In the genomic region with DNA sequence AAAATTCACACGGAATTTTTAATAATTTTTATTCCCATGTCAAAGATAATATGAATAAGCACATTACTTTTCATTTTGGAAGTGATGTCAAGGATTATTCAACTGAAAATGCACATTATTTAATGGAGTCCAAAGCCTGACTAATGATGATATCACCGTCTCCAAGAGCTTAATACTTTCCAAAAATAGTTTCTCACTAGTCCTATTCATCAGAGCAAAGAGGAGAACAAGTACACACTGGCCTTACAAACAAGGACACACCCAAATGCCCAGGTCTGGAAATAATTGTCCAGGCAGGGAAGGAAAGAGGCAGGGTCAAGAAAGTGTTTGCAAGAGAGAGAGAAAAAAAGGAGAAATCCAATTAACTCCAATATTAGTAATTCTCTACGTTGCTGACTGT, we compare ENCODE assay signal across 14 cellular contexts.
DNase-seq lines count a peak whose midpoint lies in the region; ATAC-seq, FAIRE-seq and TF ChIP-seq lines count a peak whose summit lies in the region.
"Had no signal": no experiment of that assay in that cellular context is flagged by ENCODE, and none has a peak within 500 bp of the region (broad histone marks: within the 10 kb centered on the region; RNA-seq: fewer than 3 reads in every experiment).

No MANE protein-coding gene starts in this region.

- no peak for TF ChIP-seq CTCF in progenitor cell of endocrine pancreas (IDR thresholded peaks at IDR 0.05; ENCODE audit: unreplicated experiment)

- H3K27ac ChIP-seq in small intestine (ENCODE audit: low read depth in 1 of 2, low read length in 1 of 2), result no peak overlapping the region

- no peaks in the 10 kb centered on the region for H3K27me3 Mint-ChIP-seq in progenitor cell of endocrine pancreas
- no peaks in the 10 kb centered on the region for H3K27me3 Mint-ChIP-seq in activated CD4-positive, alpha-beta T cell treated with anti-CD3 and anti-CD28 coated beads, Interleukin-2, amount 10 ng/mL, durations not matched to agents 7 days and 5 days
- H3K27me3 Mint-ChIP-seq: CD8-positive, alpha-beta memory T cell; memory B cell had no signal

- peaks cover 7% of the 10 kb centered on the region for H3K9me3 Mint-ChIP-seq in progenitor cell of endocrine pancreas (ENCODE audit: low read depth)
- no peaks in the 10 kb centered on the region for H3K9me3 Mint-ChIP-seq in activated CD4-positive, alpha-beta T cell treated with anti-CD3 and anti-CD28 coated beads, Interleukin-2, amount 10 ng/mL, durations not matched to agents 7 days and 5 days
- H3K9me3 Mint-ChIP-seq: memory B cell had no signal

- H3K27me3 ChIP-seq in small intestine (ENCODE audit: control insufficient read depth in 2 of 2, insufficient read depth in 2 of 2, low read length in 2 of 2), result no peaks in the 10 kb centered on the region

- H3K9me3 ChIP-seq in small intestine (ENCODE audit: control insufficient read depth, low read depth), result no peaks in the 10 kb centered on the region

- H3K36me3 Mint-ChIP-seq in progenitor cell of endocrine pancreas (ENCODE audit: insufficient read depth), result peaks cover 18% of the 10 kb centered on the region
- no peaks in the 10 kb centered on the region for H3K36me3 Mint-ChIP-seq in activated CD4-positive, alpha-beta T cell treated with anti-CD3 and anti-CD28 coated beads, Interleukin-2, amount 10 ng/mL, durations not matched to agents 7 days and 5 days (ENCODE audit: low read depth)

- FAIRE-seq in small intestine (lab: Jason Lieb, UNC), result no peak
- FAIRE-seq: endometrium had no signal

- H3K36me3 ChIP-seq in small intestine (ENCODE audit: control insufficient read depth in 2 of 2, insufficient read depth in 2 of 2, low read length in 2 of 2), result no peaks in the 10 kb centered on the region

- H3K4me1 ChIP-seq in small intestine (ENCODE audit: control insufficient read depth in 2 of 2, insufficient read depth in 1 of 2, low read depth in 1 of 2, low read length in 1 of 2), result no peaks in the 10 kb centered on the region

- peak; percentile 73 for DNase-seq in AG20443 (ENCODE audit: low spot score)
- peak; percentile 49 for DNase-seq in RPMI7951 (ENCODE audit: low read depth)
- DNase-seq in fibroblast of the conjunctiva (ENCODE audit: low read depth), result peak; percentile 43
- no peak for DNase-seq in progenitor cell of endocrine pancreas (ENCODE audit: low spot score, unreplicated experiment)
- DNase-seq in activated CD4-positive, alpha-beta T cell treated with anti-CD3 and anti-CD28 coated beads, Interleukin-2, amount 10 ng/mL, durations not matched to agents 7 days and 5 days, result no peak
- no peak for DNase-seq in small intestine
- DNase-seq in T-helper 1 cell, result no peak
- DNase-seq: activated CD4-positive, alpha-beta T cell treated with anti-CD3 and anti-CD28 coated beads for 4 hours; activated naive CD4-positive, alpha-beta T cell treated with anti-CD3 and anti-CD28 coated beads, Interleukin-2, amount 50 U/mL, for 16 hours; CD8-positive, alpha-beta memory T cell; NCI-H1105 treated with DMSO at 0.1 percent for 48 hours had no signal

- no peak overlapping the region for H3K4me3 ChIP-seq in small intestine (ENCODE audit: low read depth in 1 of 2, low read length in 2 of 2)

- peak overlapping the region; percentile 75 for H3K27ac Mint-ChIP-seq in progenitor cell of endocrine pancreas
- no peak overlapping the region for H3K27ac Mint-ChIP-seq in activated CD4-positive, alpha-beta T cell treated with anti-CD3 and anti-CD28 coated beads, Interleukin-2, amount 10 ng/mL, durations not matched to agents 7 days and 5 days
- H3K27ac Mint-ChIP-seq: CD8-positive, alpha-beta memory T cell; memory B cell had no signal

- H3K4me3 Mint-ChIP-seq in progenitor cell of endocrine pancreas (ENCODE audit: low read depth), result no peak overlapping the region
- no peak overlapping the region for H3K4me3 Mint-ChIP-seq in activated CD4-positive, alpha-beta T cell treated with anti-CD3 and anti-CD28 coated beads, Interleukin-2, amount 10 ng/mL, durations not matched to agents 7 days and 5 days
- H3K4me3 Mint-ChIP-seq: CD8-positive, alpha-beta memory T cell; memory B cell had no signal

- ATAC-seq in GM18870 (IDR thresholded peaks at IDR 0.05; ENCODE audit: unreplicated experiment), result no peak

- CTCF ChIA-PET in activated CD4-positive, alpha-beta T cell treated with anti-CD3 and anti-CD28 coated beads, Interleukin-2, amount 10 ng/mL, durations not matched to agents 7 days and 5 days (lab: Charles Lee), result no interaction called here

- POLR2A ChIA-PET in activated CD4-positive, alpha-beta T cell treated with anti-CD3 and anti-CD28 coated beads, Interleukin-2, amount 10 ng/mL, durations not matched to agents 7 days and 5 days (lab: Charles Lee), result no interaction called here

- 66 to 74% (median 72%) methylated on average over 3 of the region's 3 CpGs for WGBS in small intestine, 3 donors

- H3K4me1 Mint-ChIP-seq in progenitor cell of endocrine pancreas (ENCODE audit: low read depth), result peaks cover 9% of the 10 kb centered on the region
- H3K4me1 Mint-ChIP-seq in activated CD4-positive, alpha-beta T cell treated with anti-CD3 and anti-CD28 coated beads, Interleukin-2, amount 10 ng/mL, durations not matched to agents 7 days and 5 days, result no peaks in the 10 kb centered on the region
- H3K4me1 Mint-ChIP-seq: CD8-positive, alpha-beta memory T cell; memory B cell had no signal

Comparison
In these comparisons a context has a peak if more than half of its experiments do, and no peak if none do; other contexts are left out.
1. DNase-seq: peak in AG20443 (single experiment), RPMI7951 (single experiment) and fibroblast of the conjunctiva (single experiment); none in progenitor cell of endocrine pancreas (single experiment), activated CD4-positive, alpha-beta T cell treated with anti-CD3 and anti-CD28 coated beads, Interleukin-2, amount 10 ng/mL, durations not matched to agents 7 days and 5 days (single experiment), small intestine (single experiment) and T-helper 1 cell (0 of 5).